8 cellular contexts compared by ENCODE assay signal in the genomic region with DNA sequence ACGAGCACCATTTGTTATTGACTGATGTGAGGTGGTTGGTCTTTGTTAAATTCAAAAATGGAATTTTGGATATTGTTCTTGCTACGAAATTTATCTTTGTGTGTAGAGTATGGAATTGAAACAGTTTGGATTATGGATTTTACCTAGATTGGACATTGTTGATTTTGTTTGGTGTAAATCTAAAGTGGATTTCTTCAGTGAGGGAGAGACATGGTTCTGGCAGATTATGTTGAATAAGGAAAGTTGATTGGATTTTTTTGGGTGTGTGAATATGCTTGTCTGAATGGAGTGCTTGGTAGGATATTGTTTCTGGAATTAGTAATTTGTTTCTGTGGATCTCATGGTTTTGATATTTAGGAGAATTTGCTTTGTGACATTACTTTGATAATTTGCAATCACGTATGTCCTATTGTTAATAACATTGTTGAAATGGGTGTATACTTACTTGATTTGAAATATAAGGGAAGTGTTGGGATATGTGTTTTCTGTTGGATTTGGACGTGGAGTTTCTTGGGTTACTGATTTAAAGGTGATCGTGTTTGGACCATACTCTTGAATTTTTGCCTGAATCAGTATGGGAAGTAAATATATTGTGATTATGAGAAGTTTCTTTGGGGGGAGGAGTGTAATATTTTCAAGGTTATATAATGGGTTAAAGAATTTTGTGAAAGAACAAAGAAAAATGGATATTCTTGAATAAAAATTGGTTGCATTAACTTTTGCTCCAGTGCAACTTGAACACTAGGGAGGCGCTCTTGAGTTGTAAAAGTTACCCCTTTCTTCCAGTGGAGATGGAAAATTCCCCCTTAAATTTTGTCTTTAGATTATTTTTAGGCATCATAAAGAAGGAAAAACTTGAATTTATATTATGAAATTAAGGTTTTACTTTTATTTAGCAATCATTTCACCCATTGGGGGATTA. TPM values are rescaled to one million over a fixed set of nuclear protein-coding genes. Genes with fewer than 3 reads are reported as not detected.
DNase-seq lines count a peak whose midpoint lies in the region; ATAC-seq, FAIRE-seq and TF ChIP-seq lines count a peak whose summit lies in the region.

No MANE protein-coding gene starts in this region.

- peaks cover 13% of the 10 kb centered on the region for H3K9me3 Mint-ChIP-seq in activated T-helper 1 cell treated with anti-CD3 and anti-CD28 coated beads, Interleukin-12 subunit alpha, Interleukin-12 subunit beta, Interleukin-2, Interleukin-4 antibody, amounts not matched to agents 30 ng/mL and 10 ng/mL and 1 ng/mL, durations not matched to agents 14 hours and 24 hours and 36 hours

- no peaks in the 10 kb centered on the region for H3K27me3 Mint-ChIP-seq in activated T-helper 1 cell treated with anti-CD3 and anti-CD28 coated beads, Interleukin-12 subunit alpha, Interleukin-12 subunit beta, Interleukin-2, Interleukin-4 antibody, amounts not matched to agents 30 ng/mL and 10 ng/mL and 1 ng/mL, durations not matched to agents 14 hours and 24 hours and 36 hours (ENCODE audit: insufficient read depth)

- peaks cover 70% of the 10 kb centered on the region for H3K36me3 Mint-ChIP-seq in activated T-helper 1 cell treated with anti-CD3 and anti-CD28 coated beads, Interleukin-12 subunit alpha, Interleukin-12 subunit beta, Interleukin-2, Interleukin-4 antibody, amounts not matched to agents 30 ng/mL and 10 ng/mL and 1 ng/mL, durations not matched to agents 14 hours and 24 hours and 36 hours (ENCODE audit: low read depth)

- WGBS in HepG2 (ENCODE audit: low lambda C conversion rate) = 95% methylated on average over 6 of the region's 6 CpGs

- H3K4me1 ChIP-seq in BE2C = no peaks in the 10 kb centered on the region
- H3K4me1 ChIP-seq in HepG2 (ENCODE audit: insufficient read depth, low read length) = peaks cover 21% of the 10 kb centered on the region

- DNase-seq in BE2C (no peak), HT-29 (ENCODE audit: low spot score) (peak; percentile 30), HepG2 (ENCODE audit: low spot score) (no peak), HuH-7 (ENCODE audit: low spot score) (no peak), DMS79 (lab: John Stamatoyannopoulos, UW) (no peak)
- DNase-seq in activated T-helper 1 cell treated with anti-CD3 and anti-CD28 coated beads, Interleukin-12 subunit alpha, Interleukin-12 subunit beta, Interleukin-2, Interleukin-4 antibody, amounts not matched to agents 30 ng/mL and 10 ng/mL and 1 ng/mL, durations not matched to agents 14 hours and 24 hours and 36 hours (ENCODE audit: low spot score) = no peak

- no peak for TF ChIP-seq EP300 in HepG2 (IDR thresholded peaks at IDR 0.05; ENCODE audit: low read depth in 2 of 2, low read length in 2 of 2)
- TF ChIP-seq EP300 in HepG2 (CRISPR knock-in tag; IDR thresholded peaks at IDR 0.05; ENCODE audit: borderline replicate concordance) = no peak

- no peaks in the 10 kb centered on the region for H3K27me3 ChIP-seq in BE2C
- no peaks in the 10 kb centered on the region; a peak in 1 of 5 replicates for H3K27me3 ChIP-seq in HepG2 (ENCODE audit: control insufficient read depth in 1 of 2, insufficient read depth in 2 of 2, low read length in 2 of 2)

- no TSS peak for BruUV-seq in HepG2 (replicated peaks; lab: Mats Ljungman, UMichigan)

- H3K79me2 ChIP-seq in HepG2 (ENCODE audit: insufficient read depth, low read length) = peaks cover 96% of the 10 kb centered on the region

- ATAC-seq in HepG2 (no peak), HG02981 (IDR thresholded peaks at IDR 0.05; ENCODE audit: unreplicated experiment) (no peak), GM21367 (IDR thresholded peaks at IDR 0.05; ENCODE audit: unreplicated experiment) (no peak)

- FAIRE-seq in HepG2 (lab: Jason Lieb, UNC) = no peak

- peak overlapping the region; percentile 95; the same call in 1 of the 2 replicates for H3K4me2 ChIP-seq in HepG2 (ENCODE audit: low read depth, low read length)

- H3K36me3 ChIP-seq in BE2C (peaks cover 54% of the 10 kb centered on the region), HepG2 (replicated peaks in 1 of 2; ENCODE audit: control insufficient read depth in 1 of 2, insufficient read depth in 2 of 2, low read length in 2 of 2) (peaks cover 4 to 41% of the 10 kb centered on the region in 2 experiments)

- CTCF ChIA-PET in HepG2 (lab: Yijun Ruan, JAX; ENCODE audit: low intra/inter-chr PET ratio, low total read pairs) = no interaction called here

- H3K4me3 ChIP-seq in BE2C (ENCODE audit: low read depth, low read length) (no peak overlapping the region; the same call in 1 of the 2 replicates), HepG2 (replicated peaks in 1 of 3; ENCODE audit: insufficient read depth in 1 of 3, low read depth in 2 of 3, low read length in 3 of 3) (0 out of 6 replicates have a peak overlapping the region, but pooled peaks of 1 of the 3 experiments have one; percentile 88)

- peaks cover 64% of the 10 kb centered on the region for H3K4me1 Mint-ChIP-seq in activated T-helper 1 cell treated with anti-CD3 and anti-CD28 coated beads, Interleukin-12 subunit alpha, Interleukin-12 subunit beta, Interleukin-2, Interleukin-4 antibody, amounts not matched to agents 30 ng/mL and 10 ng/mL and 1 ng/mL, durations not matched to agents 14 hours and 24 hours and 36 hours (ENCODE audit: low read depth)

- TF ChIP-seq POLR2A in HepG2 (IDR thresholded peaks at IDR 0.05; ENCODE audit: insufficient read depth in 1 of 2, low read depth in 2 of 2, low read length in 2 of 2) = no peak

- peak overlapping the region; percentile 62 for H3K4me3 Mint-ChIP-seq in activated T-helper 1 cell treated with anti-CD3 and anti-CD28 coated beads, Interleukin-12 subunit alpha, Interleukin-12 subunit beta, Interleukin-2, Interleukin-4 antibody, amounts not matched to agents 30 ng/mL and 10 ng/mL and 1 ng/mL, durations not matched to agents 14 hours and 24 hours and 36 hours

- H4K20me1 ChIP-seq in HepG2 (ENCODE audit: insufficient read depth, low read length) = peaks cover 29% of the 10 kb centered on the region

- H3K9ac ChIP-seq in HepG2 (ENCODE audit: insufficient read depth, low read depth, low read length) = no peak overlapping the region

- H3K9me3 ChIP-seq in BE2C (no peaks in the 10 kb centered on the region), HepG2 (ENCODE audit: low read length) (no peaks in the 10 kb centered on the region)

- peak overlapping the region; percentile 100 for H3K27ac ChIP-seq in HepG2 (ENCODE audit: extremely low read length, insufficient read depth, low read length)

- peak overlapping the region; percentile 98 for H3K27ac Mint-ChIP-seq in activated T-helper 1 cell treated with anti-CD3 and anti-CD28 coated beads, Interleukin-12 subunit alpha, Interleukin-12 subunit beta, Interleukin-2, Interleukin-4 antibody, amounts not matched to agents 30 ng/mL and 10 ng/mL and 1 ng/mL, durations not matched to agents 14 hours and 24 hours and 36 hours

- TF ChIP-seq CTCF in BE2C (IDR thresholded peaks at IDR 0.05; ENCODE audit: low read depth, low read length) (peak; percentile 54), HepG2 (CRISPR knock-in tag; IDR thresholded peaks at IDR 0.05) (no peak)

- in situ Hi-C loops in HepG2 (cut with HindIII; ENCODE audit: extremely low pct_ligation_motif_present, low pct_unique_long_range_greater_than_20kb) = no loop called here

- POLR2A ChIA-PET in HepG2 (lab: Yijun Ruan, JAX) = interaction anchor here (0.7 to 10.5 kb wide), 17 partner anchors 9 to 102 kb away, joined by 3 to 185 read pairs (median 8); no protein-coding TSS in a partner anchor

- intact Hi-C loops in activated T-helper 1 cell treated with anti-CD3 and anti-CD28 coated beads, Interleukin-12 subunit alpha, Interleukin-12 subunit beta, Interleukin-2, Interleukin-4 antibody, amounts not matched to agents 30 ng/mL and 10 ng/mL and 1 ng/mL, durations not matched to agents 14 hours and 24 hours and 36 hours (cut with micrococcal nuclease) = no loop called here
- intact Hi-C loops in HepG2 (cut with micrococcal nuclease; ENCODE audit: unreplicated experiment) = no loop called here

- no peak overlapping the region for H2AFZ ChIP-seq in HepG2 (ENCODE audit: low read length)

- no peak for TF ChIP-seq RAD21 in HepG2 (CRISPR knock-in tag; IDR thresholded peaks at IDR 0.05)

TF ChIP-seq in HepG2, 621 proteins besides CTCF, POLR2A, EP300 and RAD21 (continues in another document):
- TF ChIP-seq ZNF34 (CRISPR knock-in tag; IDR thresholded peaks at IDR 0.05; ENCODE audit: borderline replicate concordance) (no peak), RCOR2 (CRISPR knock-in tag; IDR thresholded peaks at IDR 0.05) (peak; percentile 11; the same call in 1 of the 2 replicates), ZBTB8A (CRISPR knock-in tag; IDR thresholded peaks at IDR 0.05; ENCODE audit: borderline replicate concordance, low read depth) (no peak), ADNP (CRISPR knock-in tag; IDR thresholded peaks at IDR 0.05) (no peak)

RNA-seq across cellular contexts. Expression of a gene that starts 0.9 kb away (rescaled TPM):
- 77.7 TPM for polyA plus RNA-seq in BE2C (2012; ENCODE audit: insufficient read depth, insufficient read length, low read depth)
- 55.1 and 74.0 TPM in 2 replicates for total RNA-seq in HT-29 (2014; rRNA removed; shearing (Covaris generic))
- total RNA-seq in activated T-helper 1 cell treated with anti-CD3 and anti-CD28 coated beads, Interleukin-12 subunit alpha, Interleukin-12 subunit beta, Interleukin-2, Interleukin-4 antibody, amounts not matched to agents 30 ng/mL and 10 ng/mL and 1 ng/mL, durations not matched to agents 14 hours and 24 hours and 36 hours = 102 and 104 TPM in 2 replicates
- total RNA-seq in HepG2 (2016; rRNA removed; fragmentation: Illumina TruSeq; extraction: Trizol) = 47.3 and 54.1 TPM in 2 replicates
- total RNA-seq in HepG2 (2016; cell fraction: cytosol; rRNA removed; fragmentation: Illumina TruSeq; extraction: Trizol; ENCODE audit: low read depth) = 130 and 158 TPM in 2 replicates
- total RNA-seq in HepG2 (2016; cell fraction: insoluble cytoplasmic fraction; rRNA removed; fragmentation: Illumina TruSeq; extraction: Trizol) = 50.1 and 51.1 TPM in 2 replicates
- 43.6 and 53.4 TPM in 2 replicates for total RNA-seq in HepG2 (2016; cell fraction: membrane; rRNA removed; fragmentation: Illumina TruSeq; extraction: Trizol)
- 176 and 185 TPM in 2 replicates for total RNA-seq in HepG2 (2016; cell fraction: nucleus; rRNA removed; fragmentation: Illumina TruSeq; extraction: Trizol)
- polyA plus RNA-seq in HepG2 (2011; rRNA removed) = 54.0 and 71.7 TPM in 2 replicates
- polyA plus RNA-seq in HepG2 (2011; cell fraction: cytosol; rRNA removed) = 36.6 and 46.4 TPM in 2 replicates
- polyA plus RNA-seq in HepG2 (2011; cell fraction: nucleus; rRNA removed) = 160 and 205 TPM in 2 replicates
- polyA plus RNA-seq in HepG2 (2012) = 51.4 and 60.1 TPM in 2 replicates
- polyA plus RNA-seq in HepG2 (2016; cell fraction: cytosol; fragmentation: Illumina TruSeq; extraction: Trizol; ENCODE audit: low read depth) = 2.6 and 2.7 TPM in 2 replicates
- 33.4 and 39.2 TPM in 2 replicates for polyA plus RNA-seq in HepG2 (2016; cell fraction: insoluble cytoplasmic fraction; fragmentation: Illumina TruSeq; extraction: Trizol; ENCODE audit: low read depth)
- 5.7 and 7.2 TPM in 2 replicates for polyA plus RNA-seq in HepG2 (2016; cell fraction: membrane; fragmentation: Illumina TruSeq; extraction: Trizol; ENCODE audit: low read depth)
- 104 and 120 TPM in 2 replicates for polyA plus RNA-seq in HepG2 (2016; cell fraction: nucleus; fragmentation: Illumina TruSeq; extraction: Trizol; ENCODE audit: insufficient read depth, low read depth)
- 70.2 and 75.7 TPM in 2 replicates for polyA minus RNA-seq in HepG2 (2011; rRNA and poly(A)+ RNA removed; ENCODE audit: low replicate concordance)
- polyA minus RNA-seq in HepG2 (2011; cell fraction: cytosol; rRNA and poly(A)+ RNA removed) = 53.5 and 70.4 TPM in 2 replicates
- 605 and 632 TPM in 2 replicates for polyA minus RNA-seq in HepG2 (2011; cell fraction: nucleus; rRNA and poly(A)+ RNA removed)
